ENCODE assay signal across 8 cellular contexts in the genomic region with DNA sequence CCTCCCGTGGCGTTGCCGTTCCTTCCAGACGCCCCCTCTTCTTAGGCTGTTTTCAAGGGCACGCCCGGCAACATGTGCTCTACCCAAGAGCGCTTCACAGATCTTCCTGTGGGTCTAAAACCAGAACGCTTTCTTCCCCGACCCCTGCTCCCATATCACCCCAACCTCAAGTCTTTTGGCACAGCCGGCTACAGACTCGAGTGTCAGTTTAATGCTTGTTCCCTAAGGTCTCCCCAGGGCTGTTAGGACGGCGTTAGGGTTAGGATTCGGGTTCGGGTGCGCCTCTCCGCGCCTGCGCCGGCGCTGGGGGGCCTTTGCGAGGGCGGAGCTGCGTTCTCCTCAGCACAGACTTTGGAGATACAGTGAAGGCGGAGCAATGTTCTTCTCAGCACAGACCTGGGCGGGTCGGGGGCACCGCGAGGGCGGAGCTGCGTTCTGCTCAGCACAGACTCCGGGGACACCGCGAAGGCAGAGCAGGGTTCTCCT.
A peak's percentile ranks its signal among the peaks of the same experiment; 100 is the strongest.
DNase-seq lines count a peak whose midpoint lies in the region; ATAC-seq and TF ChIP-seq lines count a peak whose summit lies in the region.
"Not testable (repeated sequence)": the region's sequence is repeated elsewhere in the genome, so short reads cannot be mapped to it uniquely, and the experiment has no call there.

No MANE protein-coding gene starts in this region.

- H3K9me3 ChIP-seq in thymus (ENCODE audit: control insufficient read depth) = not testable (repeated sequence)

- TF ChIP-seq CTCF in kidney epithelial cell (IDR thresholded peaks at IDR 0.05; ENCODE audit: insufficient read depth, low read length, poor library complexity, severe bottlenecking); retinal pigment epithelial cell (conservative IDR thresholded peaks at IDR 0.05; ENCODE audit: low read depth, low read length): not testable (repeated sequence)

- WGBS in thymus = 8% methylated on average over 34 of the region's 34 CpGs

- not testable (repeated sequence) for H3K9me3 Mint-ChIP-seq in effector memory CD8-positive, alpha-beta T cell

- H3K4me1 Mint-ChIP-seq in effector memory CD8-positive, alpha-beta T cell (ENCODE audit: low read depth in 2 of 2) = not testable (repeated sequence)

- H3K4me1 ChIP-seq in thymus (ENCODE audit: control insufficient read depth, insufficient read depth, low read length) = not testable (repeated sequence)

- not testable (repeated sequence) for H3K36me3 Mint-ChIP-seq in effector memory CD8-positive, alpha-beta T cell (ENCODE audit: insufficient read depth)

- H3K4me3 ChIP-seq in kidney epithelial cell (ENCODE audit: low read depth, low read length) = peak overlapping the region; percentile 55
- H3K4me3 ChIP-seq in retinal pigment epithelial cell (ENCODE audit: low read length) = peak overlapping the region; percentile 62
- H3K4me3 ChIP-seq in thymus (ENCODE audit: low read length) = peak overlapping the region; percentile 46

- H3K27ac Mint-ChIP-seq in effector memory CD8-positive, alpha-beta T cell = not testable (repeated sequence)

- not testable (repeated sequence) for H3K27ac ChIP-seq in thymus (ENCODE audit: low read depth)

- not testable (repeated sequence) for H3K27me3 ChIP-seq in kidney epithelial cell (ENCODE audit: control insufficient read depth, insufficient read depth, low read length); thymus (ENCODE audit: control insufficient read depth, insufficient read depth)

- ATAC-seq in effector memory CD8-positive, alpha-beta T cell (replicated peaks) = peak; percentile 71

- peaks cover 12 to 16% of the 10 kb centered on the region in 2 donors for H3K27me3 Mint-ChIP-seq in effector memory CD8-positive, alpha-beta T cell

- DNase-seq in EH (ENCODE audit: low read depth) = peak; percentile 24
- DNase-seq in HT1080 (ENCODE audit: low read depth) = peak; percentile 44
- DNase-seq in RPMI7951 (ENCODE audit: low read depth) = peak; percentile 42
- DNase-seq in activated T-helper 1 cell treated with Interleukin-2 at 50 U/mL for 16 hours (ENCODE audit: low read depth) = peak; percentile 9
- DNase-seq in effector memory CD8-positive, alpha-beta T cell = peak in 2 of 3 experiments; percentile 6 to 22
- not testable (repeated sequence) for DNase-seq in kidney epithelial cell (ENCODE audit: low read depth); retinal pigment epithelial cell (ENCODE audit: low read depth)

- H3K36me3 ChIP-seq in kidney epithelial cell (ENCODE audit: control insufficient read depth, insufficient read depth, low read length); thymus (ENCODE audit: control insufficient read depth, insufficient read depth): not testable (repeated sequence)

- peak overlapping the region; percentile 69 to 73 for H3K4me3 Mint-ChIP-seq in effector memory CD8-positive, alpha-beta T cell
